ENCODE assay signal across 12 cellular contexts in the genomic region with DNA sequence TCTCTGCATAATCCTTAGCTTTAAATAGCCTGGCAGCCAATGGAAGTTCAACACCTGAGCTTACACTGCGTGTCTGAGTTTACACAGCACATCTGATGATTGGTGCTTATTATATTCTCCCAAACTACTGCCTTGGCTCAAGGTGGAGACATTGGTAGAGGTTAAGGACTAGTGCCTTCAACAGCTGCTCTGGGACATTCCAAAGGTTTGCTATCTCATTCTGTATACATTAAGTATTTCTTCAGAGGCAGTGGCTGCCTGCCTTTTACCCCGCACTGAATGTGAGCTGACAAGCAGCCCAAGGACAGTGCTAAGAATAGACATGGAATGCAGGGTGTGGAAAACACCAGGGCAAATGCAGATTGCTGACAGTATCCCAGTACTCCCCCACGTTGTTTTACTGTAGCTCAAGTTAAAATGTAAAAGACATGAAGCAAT. TPM values are rescaled to one million over a fixed set of nuclear protein-coding genes. Genes with fewer than 3 reads are reported as not detected.
DNase-seq lines count a peak whose midpoint lies in the region; ATAC-seq and TF ChIP-seq lines count a peak whose summit lies in the region.
"Had no signal": no experiment of that assay in that cellular context is flagged by ENCODE, and none has a peak within 500 bp of the region (broad histone marks: within the 10 kb centered on the region; RNA-seq: fewer than 3 reads in every experiment).

No MANE protein-coding gene starts in this region.

- peaks cover 41% of the 10 kb centered on the region for H3K4me1 ChIP-seq in skeletal muscle satellite cell (ENCODE audit: control insufficient read depth, insufficient read depth, low read length)

- ATAC-seq in natural killer cell, result no peak

- no peaks in the 10 kb centered on the region for H3K27me3 ChIP-seq in skeletal muscle satellite cell (ENCODE audit: control insufficient read depth, insufficient read depth, low read length)

- peaks cover 21 to 40% of the 10 kb centered on the region in 2 donors for H3K27me3 Mint-ChIP-seq in natural killer cell (ENCODE audit: low read depth in 2 of 2)

- POLR2A ChIA-PET in HEK293T (lab: Yijun Ruan, JAX), result interaction anchor here (0.8 to 1.2 kb wide), 2 partner anchors 11 to 146 kb away, joined by 4 read pairs; no protein-coding TSS in a partner anchor

- H3K9me3 Mint-ChIP-seq in natural killer cell, result peaks cover 0 to 3% of the 10 kb centered on the region in 2 donors

- no peaks in the 10 kb centered on the region for H3K4me1 Mint-ChIP-seq in natural killer cell

- in situ Hi-C loops in astrocyte of the spinal cord (cut with HindIII; ENCODE audit: low sequenced_read_pairs), result no loop called here

- H3K36me3 ChIP-seq in skeletal muscle satellite cell (ENCODE audit: insufficient read depth, low read length), result no peaks in the 10 kb centered on the region
- H3K36me3 ChIP-seq: neutrophil had no signal

- no peak overlapping the region for H3K4me3 Mint-ChIP-seq in natural killer cell

- H3K4me2 ChIP-seq in skeletal muscle satellite cell (ENCODE audit: low read length), result peak overlapping the region; percentile 49

- H3K9me3 ChIP-seq in skeletal muscle satellite cell (replicated peaks; ENCODE audit: low read length), result no peaks in the 10 kb centered on the region
- H3K9me3 ChIP-seq: neutrophil had no signal

- H3K27ac Mint-ChIP-seq in natural killer cell, result no peak overlapping the region

- intact Hi-C loops in natural killer cell (cut with micrococcal nuclease), result no loop called here

- DNase-seq in HCEC 1CT (peak; percentile 85), astrocyte of the spinal cord (ENCODE audit: low read depth, low spot score) (peak; percentile 34), iPS-NIHi11 (ENCODE audit: low spot score) (peak; percentile 49), natural killer cell (no peak), HEK293T (ENCODE audit: extremely low spot score) (no peak), NOMO-1 treated with DMSO at 0.1 percent for 48 hours (lab: John Stamatoyannopoulos, UW; ENCODE audit: unreplicated experiment) (no peak)
- DNase-seq in stimulated activated CD4-positive, alpha-beta T cell treated with anti-CD3 and anti-CD28 coated beads, Interleukin-2, amount 100 ng/mL, for 48 hours, result no peak
- DNase-seq: activated CD4-positive, CD25-positive, alpha-beta regulatory T cell; NCI-H1436 treated with DMSO at 0.1 percent for 48 hours; substantia nigra had no signal

- H3K4me3 ChIP-seq in astrocyte of the spinal cord (ENCODE audit: low read depth, low read length) (no peak overlapping the region), skeletal muscle satellite cell (ENCODE audit: low read length) (peak overlapping the region; percentile 37)

- CTCF ChIA-PET in HEK293T (lab: Yijun Ruan, JAX), result interaction anchor here (0.5 to 1.1 kb wide), 4 partner anchors 10 to 721 kb away, joined by 3 to 4 read pairs (median 3); no protein-coding TSS in a partner anchor

- TF ChIP-seq CTCF in astrocyte of the spinal cord (IDR thresholded peaks at IDR 0.05; ENCODE audit: low read depth, low read length) (no peak), natural killer cell (IDR thresholded peaks at IDR 0.05) (no peak)

- H3K9ac ChIP-seq in skeletal muscle satellite cell (ENCODE audit: low read depth, low read length), result peak overlapping the region; percentile 62

- H3K36me3 Mint-ChIP-seq in natural killer cell, result no peaks in the 10 kb centered on the region

TF ChIP-seq in HEK293T, 16 proteins besides CTCF, POLR2A, EP300 and RAD21:
- TF ChIP-seq ZNF384 (IDR thresholded peaks at IDR 0.05) (no peak), FOXA1 (IDR thresholded peaks at IDR 0.05) (no peak), L3MBTL2 (conservative IDR thresholded peaks at IDR 0.05) (no peak), HDGF (IDR thresholded peaks at IDR 0.05; ENCODE audit: borderline replicate concordance) (no peak)

RNA-seq across cellular contexts. Expression of a gene that starts 1.6 kb away (rescaled TPM):
- total RNA-seq in skeletal muscle satellite cell (2012; rRNA removed), result 0.51 and 17.9 TPM in 2 replicates
- total RNA-seq in natural killer cell, result not detected

Comparison
In these comparisons a context has a peak if more than half of its experiments do, and no peak if none do; other contexts are left out.
1. DNase-seq: peak in HCEC 1CT (single experiment), astrocyte of the spinal cord (single experiment) and iPS-NIHi11 (single experiment); none in natural killer cell (single experiment), stimulated activated CD4-positive, alpha-beta T cell treated with anti-CD3 and anti-CD28 coated beads, Interleukin-2, amount 100 ng/mL, for 48 hours (0 of 2), HEK293T (single experiment) and NOMO-1 treated with DMSO at 0.1 percent for 48 hours (single experiment).